8 cellular contexts compared by ENCODE assay signal in the genomic region with DNA sequence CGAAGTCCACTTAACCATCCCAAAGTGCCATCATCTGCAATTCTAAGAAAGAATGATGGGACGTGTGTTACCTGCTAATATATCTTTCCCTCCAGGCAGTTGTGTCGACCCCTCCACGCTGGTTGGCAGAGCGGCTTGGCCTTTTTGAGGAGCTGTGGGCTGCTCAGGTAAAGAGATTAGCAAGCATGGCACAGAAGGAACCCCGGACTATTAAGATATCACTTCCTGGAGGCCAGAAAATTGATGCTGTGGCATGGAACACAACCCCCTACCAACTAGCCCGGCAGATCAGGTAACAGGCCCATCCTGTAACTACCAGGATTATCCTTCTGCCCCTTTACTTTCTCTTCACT. TPM values are rescaled to one million over a fixed set of nuclear protein-coding genes. Genes with fewer than 3 reads are reported as not detected.
DNase-seq lines count a peak whose midpoint lies in the region; ATAC-seq and TF ChIP-seq lines count a peak whose summit lies in the region.

No MANE protein-coding gene starts in this region.

- no peaks in the 10 kb centered on the region for H3K27me3 ChIP-seq in SJSA1 (replicated peaks)
- H3K27me3 ChIP-seq in fibroblast of lung (ENCODE audit: control insufficient read depth, insufficient read depth, low read length), result no peaks in the 10 kb centered on the region
- no peaks in the 10 kb centered on the region for H3K27me3 ChIP-seq in rectal smooth muscle tissue (ENCODE audit: control insufficient read depth, insufficient read depth, low read length)

- peaks cover 26% of the 10 kb centered on the region for H3K36me3 ChIP-seq in SJSA1
- peaks cover 2% of the 10 kb centered on the region for H3K36me3 ChIP-seq in fibroblast of lung (ENCODE audit: control insufficient read depth, insufficient read depth, low read length)
- H3K36me3 ChIP-seq in rectal smooth muscle tissue (ENCODE audit: control insufficient read depth, insufficient read depth, low read length), result peaks cover 11% of the 10 kb centered on the region

- H2AFZ ChIP-seq in fibroblast of lung (ENCODE audit: low read length), result peak overlapping the region; percentile 54

- H3K4me3 ChIP-seq in GM12865 (ENCODE audit: low read depth, low read length), result peak overlapping the region; percentile 84
- H3K4me3 ChIP-seq in SJSA1, result peak overlapping the region; percentile 55
- peak overlapping the region; percentile 75 to 89 (median 82) for H3K4me3 ChIP-seq in fibroblast of lung (replicated peaks in 1 of 4; ENCODE audit: control extremely low read depth in 1 of 4, insufficient read depth in 1 of 4, low read depth in 3 of 4, low read length in 4 of 4)
- H3K4me3 ChIP-seq in rectal smooth muscle tissue (ENCODE audit: low read length), result peak overlapping the region; percentile 94

- peak overlapping the region; percentile 92 for H3K4me2 ChIP-seq in fibroblast of lung (ENCODE audit: extremely low read depth, insufficient read depth, low read length)

- DNase-seq in GM12865 (ENCODE audit: low read depth) (peak; percentile 17), SJSA1 (ENCODE audit: low read depth in 1 of 2, low spot score in 2 of 2) (no peak), fibroblast of lung (ENCODE audit: low read depth in 2 of 2) (no peak), NCI-H1930 (lab: John Stamatoyannopoulos, UW) (no peak), glomerular visceral epithelial cell (ENCODE audit: extremely low spot score) (no peak), SIG-M5 (lab: John Stamatoyannopoulos, UW) (no peak)

- H3K4me1 ChIP-seq in SJSA1 (replicated peaks), result peaks cover 12% of the 10 kb centered on the region; the same call in 1 of the 2 replicates
- H3K4me1 ChIP-seq in fibroblast of lung (ENCODE audit: control insufficient read depth, extremely low read depth, insufficient read depth, low read length), result peaks cover 7% of the 10 kb centered on the region
- no peaks in the 10 kb centered on the region for H3K4me1 ChIP-seq in rectal smooth muscle tissue (ENCODE audit: control insufficient read depth, insufficient read depth, low read length)

- ATAC-seq in HG03280 (IDR thresholded peaks at IDR 0.05; ENCODE audit: unreplicated experiment), result no peak

- H3K9me3 ChIP-seq in SJSA1 (replicated peaks), result no peaks in the 10 kb centered on the region
- H3K9me3 ChIP-seq in fibroblast of lung (ENCODE audit: control insufficient read depth, insufficient read depth, low read depth, low read length), result no peaks in the 10 kb centered on the region

- 0 out of 2 replicates have a peak overlapping the region, but pooled peaks have one; percentile 1 for H3K27ac ChIP-seq in SJSA1
- H3K27ac ChIP-seq in fibroblast of lung (ENCODE audit: insufficient read depth, low read length), result peak overlapping the region; percentile 80
- H3K27ac ChIP-seq in rectal smooth muscle tissue (ENCODE audit: low read depth, low read length), result no peak overlapping the region

- H4K20me1 ChIP-seq in fibroblast of lung (ENCODE audit: control insufficient read depth, extremely low read depth, insufficient read depth, low read length), result no peaks in the 10 kb centered on the region

- H3K9ac ChIP-seq in fibroblast of lung (ENCODE audit: insufficient read depth, low read length), result peak overlapping the region; percentile 59
- peak overlapping the region; percentile 69 for H3K9ac ChIP-seq in rectal smooth muscle tissue (ENCODE audit: low read length)

- TF ChIP-seq CTCF in GM12865 (IDR thresholded peaks at IDR 0.05; ENCODE audit: insufficient read depth, low read depth, low read length, missing control alignments), result no peak
- no peak for TF ChIP-seq CTCF in fibroblast of lung (conservative IDR thresholded peaks at IDR 0.05 in 1 of 2, IDR thresholded peaks at IDR 0.05 in 1 of 2; ENCODE audit: low read depth in 1 of 2, low read length in 2 of 2)

- H3K79me2 ChIP-seq in fibroblast of lung (ENCODE audit: control insufficient read depth, insufficient read depth, low read length), result peaks cover 5% of the 10 kb centered on the region

RNA-seq across cellular contexts. Expression of a gene that starts 0.5 kb away (rescaled TPM):
- total RNA-seq in SJSA1 (2014; rRNA removed; shearing (Covaris generic)), result 8.7 and 13.3 TPM in 2 replicates
- 17.3 and 27.7 TPM in 2 replicates for total RNA-seq in fibroblast of lung
- 7.4 and 13.3 TPM in 2 replicates for polyA plus RNA-seq in fibroblast of lung
- polyA plus RNA-seq in fibroblast of lung (2012), result 8.7 and 14.9 TPM in 2 replicates
- polyA minus RNA-seq in fibroblast of lung (ENCODE audit: low replicate concordance), result 38.5 and 64.7 TPM in 2 replicates

RNA-seq across cellular contexts. Expression of a gene that starts 20.2 kb away (rescaled TPM):
- 22.7 and 43.4 TPM in 2 replicates for total RNA-seq in SJSA1 (2014; rRNA removed; shearing (Covaris generic))
- 7.7 and 25.1 TPM in 2 replicates for total RNA-seq in fibroblast of lung
- 108 and 137 TPM in 2 replicates for polyA plus RNA-seq in fibroblast of lung
- polyA plus RNA-seq in fibroblast of lung (2012), result 171 and 192 TPM in 2 replicates
- polyA minus RNA-seq in fibroblast of lung (ENCODE audit: low replicate concordance), result 162 and 245 TPM in 2 replicates

RNA-seq across cellular contexts. Expression of a gene that starts 27.8 kb away (rescaled TPM):
- not detected in 2 replicates for total RNA-seq in SJSA1 (2014; rRNA removed; shearing (Covaris generic))
- 0.83 and 1.0 TPM in 2 replicates for total RNA-seq in fibroblast of lung
- 0.15 TPM in 1 of 2 replicates, not detected in the other for polyA plus RNA-seq in fibroblast of lung
- polyA plus RNA-seq in fibroblast of lung (2012), result not detected in 2 replicates
- not detected in 2 replicates for polyA minus RNA-seq in fibroblast of lung (ENCODE audit: low replicate concordance)
